In the genomic region with DNA sequence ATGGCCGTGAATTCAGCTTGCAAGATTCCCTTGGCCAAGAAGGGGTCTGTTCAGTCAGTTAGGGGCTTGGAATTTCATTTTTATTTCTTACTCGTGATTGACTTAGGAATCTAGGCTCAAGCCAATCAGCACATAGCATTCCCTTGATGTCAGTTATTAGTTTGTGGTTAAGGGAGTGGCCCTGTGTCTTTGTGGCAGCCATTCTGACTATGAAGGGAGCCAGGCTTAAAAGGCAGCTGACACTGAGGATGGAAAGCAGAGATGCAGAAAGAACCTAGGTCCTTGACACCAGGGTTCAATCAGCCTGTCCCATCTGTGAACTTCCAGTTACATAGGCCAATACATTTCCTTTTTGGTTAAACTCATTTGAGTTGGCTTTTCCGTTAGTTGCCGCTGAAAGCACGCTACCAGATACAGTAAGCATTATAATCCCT, we compare ENCODE assay signal across 11 cellular contexts. TPM values are rescaled to one million over a fixed set of nuclear protein-coding genes. Genes with fewer than 3 reads are reported as not detected.
A peak's percentile ranks its signal among the peaks of the same experiment; 100 is the strongest.
DNase-seq lines count a peak whose midpoint lies in the region; ATAC-seq, FAIRE-seq and TF ChIP-seq lines count a peak whose summit lies in the region.
"Had no signal": no experiment of that assay in that cellular context is flagged by ENCODE, and none has a peak within 500 bp of the region (broad histone marks: within the 10 kb centered on the region; RNA-seq: fewer than 3 reads in every experiment).

No MANE protein-coding gene starts in this region.

- H2AFZ ChIP-seq in keratinocyte (ENCODE audit: control insufficient read depth, low read length): peak overlapping the region; percentile 57

- DNase-seq in KBM-7 (peak; percentile 82), keratinocyte (ENCODE audit: low read depth, low spot score) (no peak), BE2C (no peak), CD14-positive monocyte (ENCODE audit: low spot score) (no peak), activated T-cell treated with anti-CD3 and anti-CD28 coated beads for 4 hours (no peak)
- DNase-seq: colonic mucosa, immature natural killer cell had no signal

- TF ChIP-seq CTCF in keratinocyte (optimal IDR thresholded peaks at IDR 0.05 in 1 of 3, IDR thresholded peaks at IDR 0.05 in 1 of 3, conservative IDR thresholded peaks at IDR 0.05 in 1 of 3; ENCODE audit: extremely low read depth in 1 of 3, insufficient read depth in 2 of 3, low read length in 3 of 3) (no peak), BE2C (IDR thresholded peaks at IDR 0.05; ENCODE audit: low read depth, low read length) (no peak), CD14-positive monocyte (IDR thresholded peaks at IDR 0.05) (no peak)

- no peak for ATAC-seq in activated T-helper 17 cell treated with anti-CD3 and anti-CD28 coated beads, Interleukin-2, amount 50 U/mL, for 72 hours (replicated peaks)
- no peak for ATAC-seq in HG03457 (IDR thresholded peaks at IDR 0.05; ENCODE audit: unreplicated experiment)

- intact Hi-C loops in CD14-positive monocyte (cut with micrococcal nuclease): no loop called here

- no peaks in the 10 kb centered on the region for H3K36me3 Mint-ChIP-seq in activated T-helper 17 cell treated with anti-CD3 and anti-CD28 coated beads, Interleukin-2, amount 50 U/mL, for 72 hours (ENCODE audit: low read depth)
- no peaks in the 10 kb centered on the region for H3K36me3 Mint-ChIP-seq in CD14-positive monocyte

- dilution Hi-C loops in keratinocyte (cut with MboI; ENCODE audit: extremely low pct_ligation_motif_present, low sequenced_read_pairs): no loop called here

- peak overlapping the region in 1 of 11 experiments; percentile 4; a peak in 2 of 22 replicates for H3K27ac ChIP-seq in BLaER1 treated with 17β-estradiol and CSF1 and Interleukin-3, amounts not matched to agents 10 nM and 100 nM
- H3K27ac ChIP-seq in keratinocyte (ENCODE audit: control insufficient read depth, insufficient read depth, low read length): peak overlapping the region; percentile 11
- H3K27ac ChIP-seq: colonic mucosa had no signal

- peak; percentile 52 for FAIRE-seq in keratinocyte (lab: Jason Lieb, UNC)
- FAIRE-seq: G401.6 had no signal

- H3K9ac ChIP-seq in BLaER1 treated with 17β-estradiol and CSF1 and Interleukin-3, amounts not matched to agents 10 nM and 100 nM: no peak overlapping the region
- no peak overlapping the region for H3K9ac ChIP-seq in keratinocyte (ENCODE audit: control insufficient read depth, extremely low read depth, insufficient read depth, low read length)

- peak overlapping the region; percentile 3 for H3K4me3 Mint-ChIP-seq in activated T-helper 17 cell treated with anti-CD3 and anti-CD28 coated beads, Interleukin-2, amount 50 U/mL, for 72 hours
- H3K4me3 Mint-ChIP-seq in CD14-positive monocyte: peak overlapping the region in 1 of 2 donors; percentile 65

- H3K27me3 ChIP-seq in BLaER1 treated with 17β-estradiol and CSF1 and Interleukin-3, amounts not matched to agents 10 nM and 100 nM: 0 out of 22 replicates have a peak, but pooled peaks cover 0 to 3% (median 0%) of the 10 kb centered on the region in 11 experiments
- H3K27me3 ChIP-seq in keratinocyte (ENCODE audit: control insufficient read depth, extremely low read depth, insufficient read depth, low read length) (no peaks in the 10 kb centered on the region), BE2C (no peaks in the 10 kb centered on the region)
- H3K27me3 ChIP-seq: colonic mucosa had no signal

- no peaks in the 10 kb centered on the region for H4K20me1 ChIP-seq in BLaER1 treated with 17β-estradiol and CSF1 and Interleukin-3, amounts not matched to agents 10 nM and 100 nM
- no peaks in the 10 kb centered on the region for H4K20me1 ChIP-seq in keratinocyte (ENCODE audit: control insufficient read depth, extremely low read depth, insufficient read depth, low read length)

- H3K27me3 Mint-ChIP-seq in activated T-helper 17 cell treated with anti-CD3 and anti-CD28 coated beads, Interleukin-2, amount 50 U/mL, for 72 hours: no peaks in the 10 kb centered on the region
- H3K27me3 Mint-ChIP-seq in CD14-positive monocyte (ENCODE audit: low read depth in 3 of 3): peaks cover 2 to 8% (median 5%) of the 10 kb centered on the region in 3 donors

- peaks cover 8 to 28% (median 22%) of the 10 kb centered on the region in 11 experiments; a peak in 21 of 22 replicates for H3K9me3 ChIP-seq in BLaER1 treated with 17β-estradiol and CSF1 and Interleukin-3, amounts not matched to agents 10 nM and 100 nM (replicated peaks in 1 of 11)
- H3K9me3 ChIP-seq in keratinocyte (ENCODE audit: control insufficient read depth, low read depth, low read length) (no peaks in the 10 kb centered on the region), BE2C (no peaks in the 10 kb centered on the region)
- H3K9me3 ChIP-seq: colonic mucosa had no signal

- no peak overlapping the region for H3K27ac Mint-ChIP-seq in activated T-helper 17 cell treated with anti-CD3 and anti-CD28 coated beads, Interleukin-2, amount 50 U/mL, for 72 hours
- H3K27ac Mint-ChIP-seq in CD14-positive monocyte: peak overlapping the region in 1 of 7 donors; percentile 24
- H3K27ac Mint-ChIP-seq: immature natural killer cell had no signal

- in situ Hi-C loops in KBM-7 (cut with MboI; ENCODE audit: low pct_unique_long_range_greater_than_20kb, low sequenced_read_pairs): no loop called here

- no peaks in the 10 kb centered on the region for H3K9me3 Mint-ChIP-seq in activated T-helper 17 cell treated with anti-CD3 and anti-CD28 coated beads, Interleukin-2, amount 50 U/mL, for 72 hours
- H3K9me3 Mint-ChIP-seq in CD14-positive monocyte: peaks cover 0 to 7% (median 3%) of the 10 kb centered on the region in 7 donors
- H3K9me3 Mint-ChIP-seq: immature natural killer cell had no signal

- H3K36me3 ChIP-seq in BLaER1 treated with 17β-estradiol and CSF1 and Interleukin-3, amounts not matched to agents 10 nM and 100 nM: no peaks in the 10 kb centered on the region
- H3K36me3 ChIP-seq in keratinocyte (ENCODE audit: control insufficient read depth in 2 of 2, extremely low read depth in 1 of 2, insufficient read depth in 2 of 2, low read length in 2 of 2): no peaks in the 10 kb centered on the region
- no peaks in the 10 kb centered on the region for H3K36me3 ChIP-seq in BE2C
- H3K36me3 ChIP-seq: colonic mucosa had no signal

- no peaks in the 10 kb centered on the region for H3K9me1 ChIP-seq in keratinocyte (ENCODE audit: control insufficient read depth, extremely low read depth, insufficient read depth, low read length)

- H3K79me2 ChIP-seq in keratinocyte (ENCODE audit: control insufficient read depth, insufficient read depth, low read length): no peaks in the 10 kb centered on the region

- H3K4me1 ChIP-seq in BLaER1 treated with 17β-estradiol and CSF1 and Interleukin-3, amounts not matched to agents 10 nM and 100 nM: peaks cover 57 to 67% (median 64%) of the 10 kb centered on the region in 10 experiments
- H3K4me1 ChIP-seq in keratinocyte (ENCODE audit: control insufficient read depth, extremely low read depth, insufficient read depth, low read length) (peaks cover 28% of the 10 kb centered on the region), BE2C (no peaks in the 10 kb centered on the region)
- H3K4me1 ChIP-seq: colonic mucosa had no signal

- peaks cover 38% of the 10 kb centered on the region for H3K4me1 Mint-ChIP-seq in activated T-helper 17 cell treated with anti-CD3 and anti-CD28 coated beads, Interleukin-2, amount 50 U/mL, for 72 hours
- peaks cover 51% of the 10 kb centered on the region for H3K4me1 Mint-ChIP-seq in CD14-positive monocyte

- no peak overlapping the region for H3K4me3 ChIP-seq in BLaER1 treated with 17β-estradiol and CSF1 and Interleukin-3, amounts not matched to agents 10 nM and 100 nM
- H3K4me3 ChIP-seq in keratinocyte (ENCODE audit: control insufficient read depth in 2 of 3, extremely low read depth in 1 of 3, insufficient read depth in 2 of 3, low read depth in 1 of 3, low read length in 3 of 3) (no peak overlapping the region), BE2C (ENCODE audit: low read depth, low read length) (no peak overlapping the region)
- H3K4me3 ChIP-seq: colonic mucosa had no signal

- peak overlapping the region; percentile 33 to 85 (median 80); a peak in 21 of 22 replicates for H3K4me2 ChIP-seq in BLaER1 treated with 17β-estradiol and CSF1 and Interleukin-3, amounts not matched to agents 10 nM and 100 nM
- peak overlapping the region; percentile 55 for H3K4me2 ChIP-seq in keratinocyte (ENCODE audit: control insufficient read depth, extremely low read depth, insufficient read depth, low read depth, low read length)

RNA-seq across cellular contexts. Expression of a gene that starts 48.1 kb away (rescaled TPM):
- 10 to 100 TPM; 21.1 to 40.8 TPM for total RNA-seq in activated T-helper 17 cell treated with anti-CD3 and anti-CD28 coated beads, Interleukin-2, amount 50 U/mL, for 72 hours
- 8.3 to 15.3 TPM (median 12.2 TPM) in 3 replicates for polyA plus RNA-seq in keratinocyte
- 41.0 TPM for polyA plus RNA-seq in keratinocyte (2011; ENCODE audit: low read depth)
- polyA plus RNA-seq in keratinocyte (2011; cell fraction: cytosol; rRNA removed): 9.6 and 15.4 TPM in 2 replicates
- 5.6 and 6.3 TPM in 2 replicates for polyA plus RNA-seq in keratinocyte (2011; cell fraction: nucleus; rRNA removed)
- polyA plus RNA-seq in keratinocyte (2012; ENCODE audit: low replicate concordance): 11.7 and 13.1 TPM in 2 replicates
- polyA minus RNA-seq in keratinocyte: 5.1 to 9.4 TPM (median 5.8 TPM) in 3 replicates
- 9.4 TPM for polyA minus RNA-seq in keratinocyte (2011; cell fraction: cytosol; rRNA and poly(A)+ RNA removed)
- 3.4 and 4.4 TPM in 2 replicates for polyA minus RNA-seq in keratinocyte (2011; cell fraction: nucleus; rRNA and poly(A)+ RNA removed)
- 19.0 TPM for polyA plus RNA-seq in BE2C (2012; ENCODE audit: insufficient read depth, insufficient read length, low read depth)
- polyA plus RNA-seq in CD14-positive monocyte: 1 to 10 TPM; 5.2 to 7.8 TPM

RNA-seq across cellular contexts. Expression of a gene that starts 54.6 kb away (rescaled TPM):
- total RNA-seq in activated T-helper 17 cell treated with anti-CD3 and anti-CD28 coated beads, Interleukin-2, amount 50 U/mL, for 72 hours: 10 to 100 TPM; 57.3 to 68.2 TPM
- polyA plus RNA-seq in keratinocyte: 26.0 to 36.7 TPM (median 36.6 TPM) in 3 replicates
- 31.0 TPM for polyA plus RNA-seq in keratinocyte (2011; ENCODE audit: low read depth)
- 30.8 and 57.5 TPM in 2 replicates for polyA plus RNA-seq in keratinocyte (2011; cell fraction: cytosol; rRNA removed)
- 44.2 and 49.2 TPM in 2 replicates for polyA plus RNA-seq in keratinocyte (2011; cell fraction: nucleus; rRNA removed)
- polyA plus RNA-seq in keratinocyte (2012; ENCODE audit: low replicate concordance): 28.8 and 46.5 TPM in 2 replicates
- 5.7 to 40.2 TPM (median 16.2 TPM) in 3 replicates for polyA minus RNA-seq in keratinocyte
- polyA minus RNA-seq in keratinocyte (2011; cell fraction: cytosol; rRNA and poly(A)+ RNA removed): 21.1 TPM
- 11.3 and 28.2 TPM in 2 replicates for polyA minus RNA-seq in keratinocyte (2011; cell fraction: nucleus; rRNA and poly(A)+ RNA removed)
- polyA plus RNA-seq in BE2C (2012; ENCODE audit: insufficient read depth, insufficient read length, low read depth): 32.2 TPM
- 1 to 10 TPM; 1.8 to 2.0 TPM for polyA plus RNA-seq in CD14-positive monocyte

Comparison
In these comparisons a context has a peak if more than half of its experiments do, and no peak if none do; other contexts are left out.
1. RNA of a gene that starts 54.6 kb away (polyA plus RNA-seq): 26.0 to 57.5 TPM in keratinocyte; 1.8 to 2.0 TPM in CD14-positive monocyte; every median in the first group is over 4 times any median in the second.